In the genomic region with DNA sequence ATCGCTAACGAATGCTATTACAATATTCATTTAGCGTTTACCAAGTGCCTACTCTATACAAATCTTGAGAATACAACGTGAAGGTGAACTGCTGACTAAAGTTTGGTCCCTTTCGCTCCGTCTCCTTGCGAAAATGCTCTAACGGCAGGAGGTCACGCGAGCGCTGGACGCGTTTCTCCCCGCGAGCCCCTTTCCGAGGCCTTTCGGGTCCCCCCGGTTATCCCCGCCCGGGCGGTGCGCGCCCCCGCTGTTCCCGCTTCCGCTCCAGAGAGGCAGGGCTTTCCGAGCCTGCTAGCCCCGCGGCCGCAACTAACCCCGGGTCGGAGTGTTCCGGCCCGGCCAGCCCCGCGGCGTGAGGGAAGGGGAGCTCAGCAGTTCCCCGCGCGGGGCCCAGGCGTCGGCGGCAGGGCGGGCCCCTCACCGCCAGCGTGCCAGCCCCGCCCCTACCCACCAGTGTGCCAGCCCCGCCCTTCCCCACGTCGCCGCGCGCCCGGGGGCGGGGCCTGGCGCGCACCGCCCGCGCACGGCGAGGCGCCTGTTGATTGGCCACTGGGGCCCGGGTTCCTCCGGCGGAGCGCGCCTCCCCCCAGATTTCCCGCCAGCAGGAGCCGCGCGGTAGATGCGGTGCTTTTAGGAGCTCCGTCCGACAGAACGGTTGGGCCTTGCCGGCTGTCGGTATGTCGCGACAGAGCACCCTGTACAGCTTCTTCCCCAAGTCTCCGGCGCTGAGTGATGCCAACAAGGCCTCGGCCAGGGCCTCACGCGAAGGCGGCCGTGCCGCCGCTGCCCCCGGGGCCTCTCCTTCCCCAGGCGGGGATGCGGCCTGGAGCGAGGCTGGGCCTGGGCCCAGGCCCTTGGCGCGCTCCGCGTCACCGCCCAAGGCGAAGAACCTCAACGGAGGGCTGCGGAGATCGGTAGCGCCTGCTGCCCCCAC, we compare ENCODE assay signal across 1 cellular context.
A peak's percentile ranks its signal among the peaks of the same experiment; 100 is the strongest.
TF ChIP-seq lines count a peak whose summit lies in the region.

A gene with protein sequence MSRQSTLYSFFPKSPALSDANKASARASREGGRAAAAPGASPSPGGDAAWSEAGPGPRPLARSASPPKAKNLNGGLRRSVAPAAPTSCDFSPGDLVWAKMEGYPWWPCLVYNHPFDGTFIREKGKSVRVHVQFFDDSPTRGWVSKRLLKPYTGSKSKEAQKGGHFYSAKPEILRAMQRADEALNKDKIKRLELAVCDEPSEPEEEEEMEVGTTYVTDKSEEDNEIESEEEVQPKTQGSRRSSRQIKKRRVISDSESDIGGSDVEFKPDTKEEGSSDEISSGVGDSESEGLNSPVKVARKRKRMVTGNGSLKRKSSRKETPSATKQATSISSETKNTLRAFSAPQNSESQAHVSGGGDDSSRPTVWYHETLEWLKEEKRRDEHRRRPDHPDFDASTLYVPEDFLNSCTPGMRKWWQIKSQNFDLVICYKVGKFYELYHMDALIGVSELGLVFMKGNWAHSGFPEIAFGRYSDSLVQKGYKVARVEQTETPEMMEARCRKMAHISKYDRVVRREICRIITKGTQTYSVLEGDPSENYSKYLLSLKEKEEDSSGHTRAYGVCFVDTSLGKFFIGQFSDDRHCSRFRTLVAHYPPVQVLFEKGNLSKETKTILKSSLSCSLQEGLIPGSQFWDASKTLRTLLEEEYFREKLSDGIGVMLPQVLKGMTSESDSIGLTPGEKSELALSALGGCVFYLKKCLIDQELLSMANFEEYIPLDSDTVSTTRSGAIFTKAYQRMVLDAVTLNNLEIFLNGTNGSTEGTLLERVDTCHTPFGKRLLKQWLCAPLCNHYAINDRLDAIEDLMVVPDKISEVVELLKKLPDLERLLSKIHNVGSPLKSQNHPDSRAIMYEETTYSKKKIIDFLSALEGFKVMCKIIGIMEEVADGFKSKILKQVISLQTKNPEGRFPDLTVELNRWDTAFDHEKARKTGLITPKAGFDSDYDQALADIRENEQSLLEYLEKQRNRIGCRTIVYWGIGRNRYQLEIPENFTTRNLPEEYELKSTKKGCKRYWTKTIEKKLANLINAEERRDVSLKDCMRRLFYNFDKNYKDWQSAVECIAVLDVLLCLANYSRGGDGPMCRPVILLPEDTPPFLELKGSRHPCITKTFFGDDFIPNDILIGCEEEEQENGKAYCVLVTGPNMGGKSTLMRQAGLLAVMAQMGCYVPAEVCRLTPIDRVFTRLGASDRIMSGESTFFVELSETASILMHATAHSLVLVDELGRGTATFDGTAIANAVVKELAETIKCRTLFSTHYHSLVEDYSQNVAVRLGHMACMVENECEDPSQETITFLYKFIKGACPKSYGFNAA (N-terminal part only) (plus strand): TSS at position 589 of the 934 bp plus-strand sequence. CDS start 89 bp downstream, at position 678.

TF ChIP-seq in IMR-90, 13 proteins besides CTCF, POLR2A, EP300 and RAD21 (continued from another document):
- TF ChIP-seq, protein P1, sequence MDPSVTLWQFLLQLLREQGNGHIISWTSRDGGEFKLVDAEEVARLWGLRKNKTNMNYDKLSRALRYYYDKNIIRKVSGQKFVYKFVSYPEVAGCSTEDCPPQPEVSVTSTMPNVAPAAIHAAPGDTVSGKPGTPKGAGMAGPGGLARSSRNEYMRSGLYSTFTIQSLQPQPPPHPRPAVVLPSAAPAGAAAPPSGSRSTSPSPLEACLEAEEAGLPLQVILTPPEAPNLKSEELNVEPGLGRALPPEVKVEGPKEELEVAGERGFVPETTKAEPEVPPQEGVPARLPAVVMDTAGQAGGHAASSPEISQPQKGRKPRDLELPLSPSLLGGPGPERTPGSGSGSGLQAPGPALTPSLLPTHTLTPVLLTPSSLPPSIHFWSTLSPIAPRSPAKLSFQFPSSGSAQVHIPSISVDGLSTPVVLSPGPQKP (IDR thresholded peaks at IDR 0.05; ENCODE audit: borderline replicate concordance, low read depth, low read length), result no peak
- TF ChIP-seq MXI1 (IDR thresholded peaks at IDR 0.05; ENCODE audit: borderline replicate concordance, low read depth, low read length) (no peak), RCOR1 (IDR thresholded peaks at IDR 0.05; ENCODE audit: insufficient replicate concordance, low read length) (no peak), MAFK (IDR thresholded peaks at IDR 0.05; ENCODE audit: low read depth, low read length) (no peak), RFX5 (IDR thresholded peaks at IDR 0.05; ENCODE audit: low read depth, low read length) (no peak), CHD1 (IDR thresholded peaks at IDR 0.05; ENCODE audit: low read depth, low read length) (no peak), SMC3 (IDR thresholded peaks at IDR 0.05; ENCODE audit: low read depth, low read length) (no peak), MAZ (IDR thresholded peaks at IDR 0.05; ENCODE audit: borderline replicate concordance, low read depth, low read length) (peak; percentile 96; the same call in 1 of the 2 replicates), CEBPB (IDR thresholded peaks at IDR 0.05; ENCODE audit: low read depth, low read length) (no peak), BHLHE40 (IDR thresholded peaks at IDR 0.05; ENCODE audit: low read depth, low read length) (peak; percentile 60; the same call in 1 of the 2 replicates), NFE2L2 (IDR thresholded peaks at IDR 0.05; ENCODE audit: low read depth, low read length) (no peak)
- TF ChIP-seq, protein P2, sequence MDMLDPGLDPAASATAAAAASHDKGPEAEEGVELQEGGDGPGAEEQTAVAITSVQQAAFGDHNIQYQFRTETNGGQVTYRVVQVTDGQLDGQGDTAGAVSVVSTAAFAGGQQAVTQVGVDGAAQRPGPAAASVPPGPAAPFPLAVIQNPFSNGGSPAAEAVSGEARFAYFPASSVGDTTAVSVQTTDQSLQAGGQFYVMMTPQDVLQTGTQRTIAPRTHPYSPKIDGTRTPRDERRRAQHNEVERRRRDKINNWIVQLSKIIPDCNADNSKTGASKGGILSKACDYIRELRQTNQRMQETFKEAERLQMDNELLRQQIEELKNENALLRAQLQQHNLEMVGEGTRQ (IDR thresholded peaks at IDR 0.05; ENCODE audit: low read depth, low read length), result 0 out of 2 replicates have a peak, but pooled peaks have one; percentile 2
